In the genomic region with DNA sequence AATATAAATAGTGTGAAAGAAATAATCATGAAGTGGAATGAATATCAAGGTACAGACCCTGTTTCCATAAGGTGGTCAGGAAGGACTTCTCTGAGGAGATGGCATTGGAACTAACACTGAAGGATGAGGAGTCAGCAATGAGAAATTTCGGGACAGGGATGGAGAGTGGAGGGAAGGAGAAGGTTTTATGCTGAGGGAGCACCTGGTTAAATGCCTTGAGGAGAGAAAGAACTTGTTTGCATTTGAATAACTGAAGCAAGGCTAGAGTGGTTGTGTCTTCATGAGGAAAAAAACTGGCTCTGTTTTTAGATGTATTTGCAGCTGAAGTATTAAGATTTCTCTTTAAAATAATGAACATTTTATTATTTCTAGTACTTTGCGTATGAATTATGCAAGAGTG, we compare ENCODE assay signal across 35 cellular contexts.
"Had no signal": no experiment of that assay in that cellular context is flagged by ENCODE, and none has a peak within 500 bp of the region (broad histone marks: within the 10 kb centered on the region; RNA-seq: fewer than 3 reads in every experiment).

No MANE protein-coding gene starts in this region.

- H3K27me3 ChIP-seq: ascending aorta, cardiac muscle cell had no signal

- H3K27ac Mint-ChIP-seq: activated CD4-positive, alpha-beta memory T cell treated with anti-CD3 and anti-CD28 coated beads, Interleukin-2, amount 10 ng/mL, durations not matched to agents 7 days and 5 days; activated CD4-positive, alpha-beta T cell treated with anti-CD3 and anti-CD28 coated beads for 36 hours; activated CD4-positive, alpha-beta T cell treated with anti-CD3 and anti-CD28 coated beads, Interleukin-2, amount 10 ng/mL, durations not matched to agents 7 days and 5 days; activated CD8-positive, alpha-beta memory T cell treated with anti-CD3 and anti-CD28 coated beads, Interleukin-2, amount 10 ng/mL, durations not matched to agents 7 days and 5 days; activated CD8-positive, alpha-beta T cell treated with anti-CD3 and anti-CD28 coated beads, Interleukin-2, amount 10 ng/mL, durations not matched to agents 7 days and 5 days; activated naive CD4-positive, alpha-beta T cell treated with anti-CD3 and anti-CD28 coated beads, Interleukin-2, amount 10 ng/mL, durations not matched to agents 7 days and 5 days; activated naive CD4-positive, alpha-beta T cell treated with anti-CD3 and anti-CD28 coated beads, Interleukin-2, amount 50 U/mL, for 24 hours; activated naive CD8-positive, alpha-beta T cell; activated naive CD8-positive, alpha-beta T cell treated with anti-CD3 and anti-CD28 coated beads, Interleukin-2, amount 10 ng/mL, durations not matched to agents 7 days and 5 days; activated naive CD8-positive, alpha-beta T cell treated with anti-CD3 and anti-CD28 coated beads, Interleukin-2, amount 50 U/mL, for 24 hours; activated T-cell treated with anti-CD3 and anti-CD28 coated beads, Interleukin-2, amount 50 U/mL, for 24 hours; activated T-helper 2 cell treated with anti-CD3 and anti-CD28 coated beads, Interferon-gamma antibody, Interleukin-2, Interleukin-4, amounts not matched to agents 10 μg/mL and 5 μg/mL and 100 μg/mL, durations not matched to agents 14 hours and 24 hours and 36 hours; brain; T-helper 1 cell treated with Interleukin-12 subunit alpha and Interleukin-12 subunit beta and Interleukin-4 antibody, amounts not matched to agents 30 μg/mL and 1 μg/mL, for 36 hours; T-helper 2 cell treated with Interferon-gamma antibody and Interleukin-4, amounts not matched to agents 5 μg/mL and 100 μg/mL, for 36 hours had no signal

- H3K27ac ChIP-seq: ascending aorta, cardiac muscle cell, VCaP had no signal

- H3K9me3 ChIP-seq: ascending aorta had no signal

- H3K4me3 Mint-ChIP-seq: activated CD4-positive, alpha-beta memory T cell treated with anti-CD3 and anti-CD28 coated beads, Interleukin-2, amount 10 ng/mL, durations not matched to agents 7 days and 5 days; activated CD4-positive, alpha-beta T cell treated with anti-CD3 and anti-CD28 coated beads for 36 hours; activated CD4-positive, alpha-beta T cell treated with anti-CD3 and anti-CD28 coated beads, Interleukin-2, amount 10 ng/mL, durations not matched to agents 7 days and 5 days; activated CD8-positive, alpha-beta memory T cell treated with anti-CD3 and anti-CD28 coated beads, Interleukin-2, amount 10 ng/mL, durations not matched to agents 7 days and 5 days; activated CD8-positive, alpha-beta T cell treated with anti-CD3 and anti-CD28 coated beads, Interleukin-2, amount 10 ng/mL, durations not matched to agents 7 days and 5 days; activated naive CD4-positive, alpha-beta T cell treated with anti-CD3 and anti-CD28 coated beads, Interleukin-2, amount 10 ng/mL, durations not matched to agents 7 days and 5 days; activated naive CD4-positive, alpha-beta T cell treated with anti-CD3 and anti-CD28 coated beads, Interleukin-2, amount 50 U/mL, for 24 hours; activated naive CD8-positive, alpha-beta T cell; activated naive CD8-positive, alpha-beta T cell treated with anti-CD3 and anti-CD28 coated beads, Interleukin-2, amount 10 ng/mL, durations not matched to agents 7 days and 5 days; activated naive CD8-positive, alpha-beta T cell treated with anti-CD3 and anti-CD28 coated beads, Interleukin-2, amount 50 U/mL, for 24 hours; activated T-cell treated with anti-CD3 and anti-CD28 coated beads, Interleukin-2, amount 50 U/mL, for 24 hours; brain; T-helper 1 cell treated with Interleukin-12 subunit alpha and Interleukin-12 subunit beta and Interleukin-4 antibody, amounts not matched to agents 30 μg/mL and 1 μg/mL, for 36 hours; T-helper 2 cell treated with Interferon-gamma antibody and Interleukin-4, amounts not matched to agents 5 μg/mL and 100 μg/mL, for 36 hours had no signal

- H3K4me3 ChIP-seq: ascending aorta, cardiac muscle cell had no signal

- H3K36me3 ChIP-seq: ascending aorta, cardiac muscle cell had no signal

- DNase-seq: activated CD4-positive, alpha-beta memory T cell treated with anti-CD3 and anti-CD28 coated beads, Interleukin-2, amount 10 ng/mL, durations not matched to agents 7 days and 5 days; activated CD4-positive, alpha-beta T cell treated with anti-CD3 and anti-CD28 coated beads for 1 hour; activated CD4-positive, alpha-beta T cell treated with anti-CD3 and anti-CD28 coated beads for 36 hours; activated CD4-positive, alpha-beta T cell treated with anti-CD3 and anti-CD28 coated beads for 48 hours; activated CD4-positive, alpha-beta T cell treated with anti-CD3 and anti-CD28 coated beads, Interleukin-2, amount 10 ng/mL, durations not matched to agents 7 days and 5 days; activated CD4-positive, alpha-beta T cell treated with anti-CD3 and anti-CD28 coated beads, Interleukin-2, amount 50 U/mL, for 48 hours; activated CD4-positive, CD25-positive, alpha-beta regulatory T cell; activated CD8-positive, alpha-beta memory T cell treated with anti-CD3 and anti-CD28 coated beads for 24 hours; activated CD8-positive, alpha-beta memory T cell treated with anti-CD3 and anti-CD28 coated beads, Interleukin-2, amount 10 ng/mL, durations not matched to agents 7 days and 5 days; activated CD8-positive, alpha-beta memory T cell treated with anti-CD3 and anti-CD28 coated beads, Interleukin-2, amount 50 U/mL, for 48 hours; activated CD8-positive, alpha-beta T cell treated with anti-CD3 and anti-CD28 coated beads, Interleukin-2, amount 10 ng/mL, durations not matched to agents 7 days and 5 days; activated effector memory CD4-positive, alpha-beta T cell treated with Interleukin-2 at 50 U/mL for 16 hours; activated gamma-delta T cell; activated naive CD4-positive, alpha-beta T cell treated with anti-CD3 and anti-CD28 coated beads, Interleukin-2, amount 10 ng/mL, durations not matched to agents 7 days and 5 days; activated naive CD4-positive, alpha-beta T cell treated with Interleukin-2 at 50 U/mL for 16 hours; activated naive CD8-positive, alpha-beta T cell treated with anti-CD3 and anti-CD28 coated beads, Interleukin-2, amount 10 ng/mL, durations not matched to agents 7 days and 5 days; activated naive CD8-positive, alpha-beta T cell treated with anti-CD3 and anti-CD28 coated beads, Interleukin-2, amount 50 U/mL, for 24 hours; activated T-cell treated with anti-CD3 and anti-CD28 coated beads, Interleukin-2, amount 50 U/mL, for 24 hours; activated T-cell treated with anti-CD3 and anti-CD28 coated beads, Interleukin-2, amount 50 U/mL, for 48 hours; amygdala; anterior cingulate cortex; central memory CD4-positive, alpha-beta T cell; T-helper 1 cell; T-helper 2 cell; T-helper 9 cell had no signal

- H3K36me3 Mint-ChIP-seq: activated CD8-positive, alpha-beta memory T cell treated with anti-CD3 and anti-CD28 coated beads, Interleukin-2, amount 10 ng/mL, durations not matched to agents 7 days and 5 days; activated naive CD4-positive, alpha-beta T cell treated with anti-CD3 and anti-CD28 coated beads, Interleukin-2, amount 10 ng/mL, durations not matched to agents 7 days and 5 days; activated naive CD4-positive, alpha-beta T cell treated with anti-CD3 and anti-CD28 coated beads, Interleukin-2, amount 50 U/mL, for 24 hours; activated naive CD8-positive, alpha-beta T cell; activated naive CD8-positive, alpha-beta T cell treated with anti-CD3 and anti-CD28 coated beads, Interleukin-2, amount 10 ng/mL, durations not matched to agents 7 days and 5 days; brain had no signal

- ATAC-seq: activated CD4-positive, alpha-beta T cell treated with anti-CD3 and anti-CD28 coated beads for 36 hours; activated CD4-positive, CD25-positive, alpha-beta regulatory T cell treated with anti-CD3 and anti-CD28 coated beads, Interleukin-2, amount 50 U/mL, for 24 hours; activated CD8-positive, alpha-beta memory T cell treated with anti-CD3 and anti-CD28 coated beads, Interleukin-2, amount 10 ng/mL, durations not matched to agents 7 days and 5 days; activated CD8-positive, alpha-beta T cell treated with anti-CD3 and anti-CD28 coated beads, Interleukin-2, amount 10 ng/mL, durations not matched to agents 7 days and 5 days; activated naive CD8-positive, alpha-beta T cell treated with anti-CD3 and anti-CD28 coated beads, Interleukin-2, amount 50 U/mL, for 24 hours had no signal

- H3K27me3 Mint-ChIP-seq: activated CD4-positive, alpha-beta memory T cell treated with anti-CD3 and anti-CD28 coated beads, Interleukin-2, amount 10 ng/mL, durations not matched to agents 7 days and 5 days; activated CD4-positive, alpha-beta T cell treated with anti-CD3 and anti-CD28 coated beads for 36 hours; activated CD4-positive, alpha-beta T cell treated with anti-CD3 and anti-CD28 coated beads, Interleukin-2, amount 10 ng/mL, durations not matched to agents 7 days and 5 days; activated CD8-positive, alpha-beta memory T cell treated with anti-CD3 and anti-CD28 coated beads, Interleukin-2, amount 10 ng/mL, durations not matched to agents 7 days and 5 days; activated naive CD4-positive, alpha-beta T cell treated with anti-CD3 and anti-CD28 coated beads, Interleukin-2, amount 10 ng/mL, durations not matched to agents 7 days and 5 days; activated naive CD8-positive, alpha-beta T cell treated with anti-CD3 and anti-CD28 coated beads, Interleukin-2, amount 10 ng/mL, durations not matched to agents 7 days and 5 days; brain had no signal

- H3K4me1 Mint-ChIP-seq: activated CD4-positive, alpha-beta memory T cell treated with anti-CD3 and anti-CD28 coated beads, Interleukin-2, amount 10 ng/mL, durations not matched to agents 7 days and 5 days; activated CD4-positive, alpha-beta T cell treated with anti-CD3 and anti-CD28 coated beads for 36 hours; activated CD4-positive, alpha-beta T cell treated with anti-CD3 and anti-CD28 coated beads, Interleukin-2, amount 10 ng/mL, durations not matched to agents 7 days and 5 days; activated CD8-positive, alpha-beta memory T cell treated with anti-CD3 and anti-CD28 coated beads, Interleukin-2, amount 10 ng/mL, durations not matched to agents 7 days and 5 days; activated naive CD4-positive, alpha-beta T cell treated with anti-CD3 and anti-CD28 coated beads, Interleukin-2, amount 10 ng/mL, durations not matched to agents 7 days and 5 days; activated naive CD4-positive, alpha-beta T cell treated with anti-CD3 and anti-CD28 coated beads, Interleukin-2, amount 50 U/mL, for 24 hours; activated naive CD8-positive, alpha-beta T cell treated with anti-CD3 and anti-CD28 coated beads, Interleukin-2, amount 10 ng/mL, durations not matched to agents 7 days and 5 days; activated naive CD8-positive, alpha-beta T cell treated with anti-CD3 and anti-CD28 coated beads, Interleukin-2, amount 50 U/mL, for 24 hours; brain had no signal

- H3K9me3 Mint-ChIP-seq: activated CD4-positive, alpha-beta memory T cell treated with anti-CD3 and anti-CD28 coated beads, Interleukin-2, amount 10 ng/mL, durations not matched to agents 7 days and 5 days; activated CD4-positive, alpha-beta T cell treated with anti-CD3 and anti-CD28 coated beads, Interleukin-2, amount 10 ng/mL, durations not matched to agents 7 days and 5 days; activated naive CD4-positive, alpha-beta T cell treated with anti-CD3 and anti-CD28 coated beads, Interleukin-2, amount 10 ng/mL, durations not matched to agents 7 days and 5 days; activated naive CD4-positive, alpha-beta T cell treated with anti-CD3 and anti-CD28 coated beads, Interleukin-2, amount 50 U/mL, for 24 hours; activated naive CD8-positive, alpha-beta T cell treated with anti-CD3 and anti-CD28 coated beads, Interleukin-2, amount 10 ng/mL, durations not matched to agents 7 days and 5 days; activated T-cell treated with anti-CD3 and anti-CD28 coated beads, Interleukin-2, amount 50 U/mL, for 24 hours; activated T-helper 2 cell treated with anti-CD3 and anti-CD28 coated beads, Interferon-gamma antibody, Interleukin-2, Interleukin-4, amounts not matched to agents 10 μg/mL and 5 μg/mL and 100 μg/mL, durations not matched to agents 14 hours and 24 hours and 36 hours; brain; T-helper 1 cell treated with Interleukin-12 subunit alpha and Interleukin-12 subunit beta and Interleukin-4 antibody, amounts not matched to agents 30 μg/mL and 1 μg/mL, for 36 hours; T-helper 2 cell treated with Interferon-gamma antibody and Interleukin-4, amounts not matched to agents 5 μg/mL and 100 μg/mL, for 36 hours had no signal

- H3K4me1 ChIP-seq: ascending aorta had no signal
